Comparison of ENCODE assay signal across 8 cellular contexts in genomic region chr1:174258148-174258550, GRCh38.
DNase-seq lines count a peak whose midpoint lies in the region; ATAC-seq, FAIRE-seq and TF ChIP-seq lines count a peak whose summit lies in the region.

No MANE protein-coding gene starts in this region.

- H3K27ac ChIP-seq in GM23338 (ENCODE audit: low read depth) = no peak overlapping the region

- no peak overlapping the region for H3K4me2 ChIP-seq in GM23338

- no peaks in the 10 kb centered on the region for H3K27me3 Mint-ChIP-seq in GM23338 (ENCODE audit: insufficient read depth, low read depth, poor library complexity)

- ATAC-seq in GM23338 (peak; percentile 71), GM21360 (IDR thresholded peaks at IDR 0.05; ENCODE audit: unreplicated experiment) (no peak), GM18907 (IDR thresholded peaks at IDR 0.05; ENCODE audit: unreplicated experiment) (no peak)

- no peaks in the 10 kb centered on the region for H3K9me2 ChIP-seq in GM23338 (ENCODE audit: insufficient read depth)

- no peak overlapping the region for H3K4me3 ChIP-seq in GM23338

- H3K79me2 ChIP-seq in GM23338 (replicated peaks; ENCODE audit: insufficient read depth) = no peaks in the 10 kb centered on the region

- TF ChIP-seq CTCF in GM23338 (conservative IDR thresholded peaks at IDR 0.05; ENCODE audit: low read depth in 2 of 2) = peak; percentile 63 to 78

- H3K27ac Mint-ChIP-seq in GM23338 = no peak overlapping the region

- FAIRE-seq in frontal cortex (lab: Jason Lieb, UNC) = peak; percentile 6

- peak; percentile 43 for DNase-seq in CD1c-positive myeloid dendritic cell (ENCODE audit: extremely low spot score)
- DNase-seq in GM23338 (ENCODE audit: low spot score) = peak; percentile 77
- DNase-seq in NCI-H774 (lab: John Stamatoyannopoulos, UW) = peak; percentile 16
- peak; percentile 10 for DNase-seq in activated CD8-positive, alpha-beta memory T cell treated with anti-CD3 and anti-CD28 coated beads, Interleukin-2, amount 50 U/mL, for 24 hours (ENCODE audit: extremely low read depth)
- no peak for DNase-seq in frontal cortex (ENCODE audit: low spot score in 2 of 2)
- DNase-seq in retina = peak; percentile 28

- no peaks in the 10 kb centered on the region for H3K9me3 Mint-ChIP-seq in GM23338

- no peaks in the 10 kb centered on the region for H4K20me1 ChIP-seq in GM23338 (replicated peaks; ENCODE audit: insufficient read depth)

- H3K4me1 ChIP-seq in GM23338 (ENCODE audit: insufficient read depth) = no peaks in the 10 kb centered on the region; the same call in 1 of the 2 replicates

- H3K27me3 ChIP-seq in GM23338 (ENCODE audit: insufficient read depth) = no peaks in the 10 kb centered on the region

- H2AFZ ChIP-seq in GM23338 = no peak overlapping the region

- peaks cover 4% of the 10 kb centered on the region; the same call in 2 of the 3 replicates for H3K4me1 Mint-ChIP-seq in GM23338

- no peak overlapping the region for H3K4me3 Mint-ChIP-seq in GM23338

- H3F3A ChIP-seq in GM23338 (replicated peaks; ENCODE audit: low read depth) = no peaks in the 10 kb centered on the region

- H3K36me3 Mint-ChIP-seq in GM23338 (ENCODE audit: low read depth) = 0 out of 3 replicates have a peak, but pooled peaks cover 4% of the 10 kb centered on the region

- no peaks in the 10 kb centered on the region for H3K36me3 ChIP-seq in GM23338 (ENCODE audit: insufficient read depth)

TF ChIP-seq in GM23338, 12 proteins besides CTCF, POLR2A, EP300 and RAD21:
- TF ChIP-seq CREB1 (CRISPR knock-in tag; IDR thresholded peaks at IDR 0.05; ENCODE audit: low read depth) (no peak), STAT1 (IDR thresholded peaks at IDR 0.05; ENCODE audit: unreplicated experiment) (no peak), POLR2AphosphoS5 (IDR thresholded peaks at IDR 0.05; ENCODE audit: low read depth) (no peak), EZH2phosphoT487 (IDR thresholded peaks at IDR 0.05; ENCODE audit: unreplicated experiment) (no peak), ZNF331 (CRISPR knock-in tag; IDR thresholded peaks at IDR 0.05; ENCODE audit: low read depth) (no peak), ETS1 (IDR thresholded peaks at IDR 0.05) (no peak), EZH2 (IDR thresholded peaks at IDR 0.05; ENCODE audit: low read depth, unreplicated experiment) (no peak), NANOG (IDR thresholded peaks at IDR 0.05; ENCODE audit: borderline replicate concordance) (no peak), ZNF462 (CRISPR knock-in tag; IDR thresholded peaks at IDR 0.05) (no peak)

Comparison
In these comparisons a context has a peak if more than half of its experiments do, and no peak if none do; other contexts are left out.
1. DNase-seq: peak in CD1c-positive myeloid dendritic cell (single experiment), GM23338 (single experiment), NCI-H774 (single experiment), activated CD8-positive, alpha-beta memory T cell treated with anti-CD3 and anti-CD28 coated beads, Interleukin-2, amount 50 U/mL, for 24 hours (single experiment) and retina (single experiment); none in frontal cortex (0 of 2).